ENCODE assay signal across 8 cellular contexts in the genomic region with DNA sequence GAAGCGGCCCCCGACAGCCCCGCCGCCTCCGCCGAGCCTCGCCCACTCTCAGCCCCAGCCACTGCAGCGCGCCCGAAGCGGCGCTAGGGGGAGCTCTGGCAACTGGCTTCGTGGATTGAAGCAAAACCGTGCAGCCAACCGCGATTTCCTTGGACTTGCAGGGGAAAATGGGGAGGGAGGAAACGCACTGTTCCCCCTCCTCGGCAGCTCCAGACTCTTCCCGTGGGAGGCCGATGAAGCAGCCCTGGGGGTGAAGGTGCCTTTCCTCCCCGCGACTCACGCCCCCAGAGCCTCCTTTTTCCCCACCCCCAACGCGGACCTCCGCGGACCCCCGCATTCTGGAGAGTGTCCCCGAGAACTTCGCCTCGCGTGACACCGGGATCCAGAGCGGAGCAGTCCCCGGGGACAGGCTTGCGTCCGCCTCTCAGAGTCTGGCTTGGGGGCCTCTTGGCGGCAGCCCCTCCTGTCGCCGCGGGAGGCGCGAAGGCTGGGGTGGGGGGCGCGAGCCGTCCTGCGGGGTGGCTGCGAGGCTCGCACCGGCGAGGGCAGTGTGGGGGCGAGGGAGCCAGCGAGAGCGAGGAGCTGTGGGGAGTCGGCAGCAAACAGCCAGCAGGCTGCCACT. TPM values are rescaled to one million over a fixed set of nuclear protein-coding genes. Genes with fewer than 3 reads are reported as not detected.
DNase-seq lines count a peak whose midpoint lies in the region; ATAC-seq and TF ChIP-seq lines count a peak whose summit lies in the region.

No MANE protein-coding gene starts in this region.

- intact Hi-C loops in lower lobe of right lung (cut with DNase I) = no loop called here

- H3K36me3 Mint-ChIP-seq in activated CD8-positive, alpha-beta T cell treated with anti-CD3 and anti-CD28 coated beads, Interleukin-2, amount 10 ng/mL, durations not matched to agents 7 days and 5 days (ENCODE audit: low read depth) = no peaks in the 10 kb centered on the region

- H3K27ac ChIP-seq in lower lobe of right lung = peak overlapping the region; percentile 98

- H3K4me1 ChIP-seq in lower lobe of right lung = peaks cover 21% of the 10 kb centered on the region

- peak; percentile 99 for TF ChIP-seq CTCF in lower lobe of right lung (IDR thresholded peaks at IDR 0.05)

- H3K9me3 ChIP-seq in lower lobe of right lung = no peaks in the 10 kb centered on the region

- H3K27me3 Mint-ChIP-seq in activated CD8-positive, alpha-beta T cell treated with anti-CD3 and anti-CD28 coated beads, Interleukin-2, amount 10 ng/mL, durations not matched to agents 7 days and 5 days (ENCODE audit: low read depth) = peaks cover 17% of the 10 kb centered on the region

- CTCF ChIA-PET in HEK293T (lab: Yijun Ruan, JAX) = interaction anchor here (0.6 to 2.3 kb wide), 22 partner anchors 8 to 1240 kb away, joined by 3 to 12 read pairs (median 3); partner anchors contain the start of gene SH3GLB2
- CTCF ChIA-PET in activated CD8-positive, alpha-beta T cell treated with anti-CD3 and anti-CD28 coated beads, Interleukin-2, amount 10 ng/mL, durations not matched to agents 7 days and 5 days (lab: Charles Lee) = interaction anchor here (0.9 to 12.2 kb wide), 41 partner anchors 8 to 463 kb away, joined by 3 to 190 read pairs (median 6); partner anchors contain the start of gene NTMT1

- peak overlapping the region; percentile 75 for H3K27ac Mint-ChIP-seq in activated CD8-positive, alpha-beta T cell treated with anti-CD3 and anti-CD28 coated beads, Interleukin-2, amount 10 ng/mL, durations not matched to agents 7 days and 5 days

- peak overlapping the region; percentile 82 for H3K4me3 Mint-ChIP-seq in activated CD8-positive, alpha-beta T cell treated with anti-CD3 and anti-CD28 coated beads, Interleukin-2, amount 10 ng/mL, durations not matched to agents 7 days and 5 days

- H3K4me1 Mint-ChIP-seq in activated CD8-positive, alpha-beta T cell treated with anti-CD3 and anti-CD28 coated beads, Interleukin-2, amount 10 ng/mL, durations not matched to agents 7 days and 5 days (ENCODE audit: low read depth) = peaks cover 35% of the 10 kb centered on the region

- H3K9me3 Mint-ChIP-seq in activated CD8-positive, alpha-beta T cell treated with anti-CD3 and anti-CD28 coated beads, Interleukin-2, amount 10 ng/mL, durations not matched to agents 7 days and 5 days (ENCODE audit: insufficient read depth) = no peaks in the 10 kb centered on the region

- ATAC-seq in activated CD8-positive, alpha-beta T cell treated with anti-CD3 and anti-CD28 coated beads, Interleukin-2, amount 10 ng/mL, durations not matched to agents 7 days and 5 days = peak; percentile 13
- peak; percentile 73 to 74 for ATAC-seq in lower lobe of right lung
- no peak for ATAC-seq in HG03457 (IDR thresholded peaks at IDR 0.05; ENCODE audit: unreplicated experiment)

- no peaks in the 10 kb centered on the region for H3K36me3 ChIP-seq in lower lobe of right lung

- H3K27me3 ChIP-seq in lower lobe of right lung (ENCODE audit: low read depth) = no peaks in the 10 kb centered on the region

- peak overlapping the region; percentile 87 for H3K4me3 ChIP-seq in lower lobe of right lung

- POLR2A ChIA-PET in HEK293T (lab: Yijun Ruan, JAX) = interaction anchor here (0.6 to 3.3 kb wide), 12 partner anchors 9 to 446 kb away, joined by 3 to 26 read pairs (median 4); partner anchors contain the start of gene C9orf50
- POLR2A ChIA-PET in activated CD8-positive, alpha-beta T cell treated with anti-CD3 and anti-CD28 coated beads, Interleukin-2, amount 10 ng/mL, durations not matched to agents 7 days and 5 days (lab: Charles Lee) = interaction anchor here (0.7 to 1.4 kb wide), 8 partner anchors 10 to 437 kb away, joined by 3 to 6 read pairs (median 4); no protein-coding TSS in a partner anchor

- peak; percentile 88 for DNase-seq in AG20443 (ENCODE audit: low spot score)
- peak; percentile 86 for DNase-seq in HEK293T (ENCODE audit: extremely low spot score)
- DNase-seq in NCI-H748 (lab: John Stamatoyannopoulos, UW; ENCODE audit: unreplicated experiment) = peak; percentile 91
- DNase-seq in activated CD8-positive, alpha-beta T cell treated with anti-CD3 and anti-CD28 coated beads, Interleukin-2, amount 10 ng/mL, durations not matched to agents 7 days and 5 days = peak; percentile 87
- DNase-seq in ecto neural progenitor cell (ENCODE audit: low spot score) = peak; percentile 92
- DNase-seq in lower lobe of right lung = peak; percentile 93
- DNase-seq in stimulated activated CD4-positive, alpha-beta T cell treated with anti-CD3 and anti-CD28 coated beads, Interleukin-4, amount 100 ng/mL, for 4 hours = peak; percentile 74 to 78

TF ChIP-seq in HEK293T, 16 proteins besides CTCF, POLR2A, EP300 and RAD21:
- TF ChIP-seq TARDBP (IDR thresholded peaks at IDR 0.05) = peak; percentile 88
- 0 out of 2 replicates have a peak, but pooled peaks have one; percentile 46 for TF ChIP-seq L3MBTL2 (conservative IDR thresholded peaks at IDR 0.05)
- TF ChIP-seq HDGF (IDR thresholded peaks at IDR 0.05; ENCODE audit: borderline replicate concordance) = no peak
TF ChIP-seq in HEK293T: peak in this region for 2.

RNA-seq across cellular contexts. Expression of gene IER5L, which starts 3.8 kb away (rescaled TPM):
- total RNA-seq in activated CD8-positive, alpha-beta T cell treated with anti-CD3 and anti-CD28 coated beads, Interleukin-2, amount 10 ng/mL, durations not matched to agents 7 days and 5 days = 1 to 10 TPM; 6.0 to 6.1 TPM
- 8.7 TPM for total RNA-seq in lower lobe of right lung
